In the genomic region with DNA sequence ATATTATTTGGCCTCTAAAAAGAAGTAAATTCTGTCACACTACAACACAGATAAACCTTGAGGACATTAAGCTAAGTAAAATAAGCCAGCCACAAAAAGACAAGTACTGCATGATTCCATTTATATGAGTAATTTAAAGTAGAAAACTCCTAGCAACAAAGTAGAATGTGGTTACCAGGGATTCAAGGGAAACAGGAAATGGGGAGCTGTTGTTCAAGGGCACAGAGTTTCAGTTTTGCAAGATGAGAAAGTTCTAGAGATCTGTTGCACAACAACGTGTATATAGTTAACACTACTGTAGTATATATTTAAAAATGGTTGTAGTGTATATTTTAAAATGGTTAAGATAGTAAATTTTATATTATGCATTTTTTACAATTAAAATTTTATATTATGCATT, we compare ENCODE assay signal across 8 cellular contexts. TPM values are rescaled to one million over a fixed set of nuclear protein-coding genes. Genes with fewer than 3 reads are reported as not detected.
DNase-seq lines count a peak whose midpoint lies in the region; ATAC-seq and TF ChIP-seq lines count a peak whose summit lies in the region.

No MANE protein-coding gene starts in this region.

- 13 to 33% methylated on average over 1 of the region's 1 CpG for WGBS in gastroesophageal sphincter (ENCODE audit: low coverage in 1 of 2), 2 donors

- peaks cover 0 to 11% (median 0%) of the 10 kb centered on the region in 3 donors for H3K4me1 ChIP-seq in gastroesophageal sphincter

- TF ChIP-seq CTCF in gastroesophageal sphincter (IDR thresholded peaks at IDR 0.05): no peak

- H3K36me3 ChIP-seq in gastroesophageal sphincter: peaks cover 8 to 95% of the 10 kb centered on the region in 2 donors

- no peak for DNase-seq in activated T-cell treated with anti-CD3 and anti-CD28 coated beads, Interleukin-2, amount 50 U/mL, for 4 hours
- DNase-seq in activated T-cell treated with anti-CD3 and anti-CD28 coated beads, Interleukin-2, amount 50 U/mL, for 1 hour: no peak
- DNase-seq in T-helper 2 cell treated with Interferon-gamma antibody and Interleukin-4, amounts not matched to agents 5 μg/mL and 100 μg/mL, for 36 hours (ENCODE audit: low spot score): peak; percentile 36
- peak; percentile 89 for DNase-seq in stromal cell of bone marrow (ENCODE audit: low read depth)
- DNase-seq in NCI-H526 treated with DMSO at 0.1 percent for 48 hours (lab: John Stamatoyannopoulos, UW): no peak
- no peak for DNase-seq in T1000 (lab: John Stamatoyannopoulos, UW)

- no peaks in the 10 kb centered on the region for H3K27me3 ChIP-seq in gastroesophageal sphincter

- no peaks in the 10 kb centered on the region for H3K9me3 Mint-ChIP-seq in activated T-cell treated with anti-CD3 and anti-CD28 coated beads, Interleukin-2, amount 50 U/mL, for 4 hours
- H3K9me3 Mint-ChIP-seq in T-helper 2 cell treated with Interferon-gamma antibody and Interleukin-4, amounts not matched to agents 5 μg/mL and 100 μg/mL, for 36 hours: no peaks in the 10 kb centered on the region

- no peak for TF ChIP-seq POLR2A in gastroesophageal sphincter (IDR thresholded peaks at IDR 0.05)

- H3K4me3 Mint-ChIP-seq in activated T-cell treated with anti-CD3 and anti-CD28 coated beads, Interleukin-2, amount 50 U/mL, for 4 hours: no peak overlapping the region
- peak overlapping the region; percentile 58 for H3K4me3 Mint-ChIP-seq in T-helper 2 cell treated with Interferon-gamma antibody and Interleukin-4, amounts not matched to agents 5 μg/mL and 100 μg/mL, for 36 hours

- no peak overlapping the region for H3K4me3 ChIP-seq in gastroesophageal sphincter

- H3K27ac Mint-ChIP-seq in T-helper 2 cell treated with Interferon-gamma antibody and Interleukin-4, amounts not matched to agents 5 μg/mL and 100 μg/mL, for 36 hours: peak overlapping the region; percentile 93

- peak overlapping the region in 2 of 4 donors; percentile 38 to 45 for H3K27ac ChIP-seq in gastroesophageal sphincter

- no peaks in the 10 kb centered on the region for H3K9me3 ChIP-seq in gastroesophageal sphincter

- peak; percentile 67 to 89 for ATAC-seq in activated T-cell treated with anti-CD3 and anti-CD28 coated beads, Interleukin-2, amount 50 U/mL, for 4 hours
- ATAC-seq in gastroesophageal sphincter: peak; percentile 76
- ATAC-seq in GM21515 (IDR thresholded peaks at IDR 0.05; ENCODE audit: unreplicated experiment): no peak

- no peak for TF ChIP-seq EP300 in gastroesophageal sphincter (IDR thresholded peaks at IDR 0.05)

- H3K27me3 Mint-ChIP-seq in activated T-cell treated with anti-CD3 and anti-CD28 coated beads, Interleukin-2, amount 50 U/mL, for 4 hours (ENCODE audit: low read depth): no peaks in the 10 kb centered on the region
- no peaks in the 10 kb centered on the region for H3K27me3 Mint-ChIP-seq in T-helper 2 cell treated with Interferon-gamma antibody and Interleukin-4, amounts not matched to agents 5 μg/mL and 100 μg/mL, for 36 hours (ENCODE audit: low read depth)

- peaks cover 27% of the 10 kb centered on the region for H3K4me1 Mint-ChIP-seq in activated T-cell treated with anti-CD3 and anti-CD28 coated beads, Interleukin-2, amount 50 U/mL, for 4 hours (ENCODE audit: low read depth)
- H3K4me1 Mint-ChIP-seq in T-helper 2 cell treated with Interferon-gamma antibody and Interleukin-4, amounts not matched to agents 5 μg/mL and 100 μg/mL, for 36 hours (ENCODE audit: low read depth): peaks cover 39% of the 10 kb centered on the region

- peaks cover 29% of the 10 kb centered on the region for H3K36me3 Mint-ChIP-seq in activated T-cell treated with anti-CD3 and anti-CD28 coated beads, Interleukin-2, amount 50 U/mL, for 4 hours (ENCODE audit: insufficient read depth)
- H3K36me3 Mint-ChIP-seq in T-helper 2 cell treated with Interferon-gamma antibody and Interleukin-4, amounts not matched to agents 5 μg/mL and 100 μg/mL, for 36 hours (ENCODE audit: low read depth): peaks cover 75% of the 10 kb centered on the region

RNA-seq across cellular contexts. Expression of gene SEC31A, which starts 25.4 kb away (rescaled TPM):
- total RNA-seq in activated T-cell treated with anti-CD3 and anti-CD28 coated beads, Interleukin-2, amount 50 U/mL, for 4 hours: 100 to 1,000 TPM; 114 to 124 (median 123) TPM
- 100 to 1,000 TPM; 118 to 197 (median 153) TPM for total RNA-seq in gastroesophageal sphincter

RNA-seq across cellular contexts. Expression of gene THAP9, which starts 34.9 kb away (rescaled TPM):
- total RNA-seq in activated T-cell treated with anti-CD3 and anti-CD28 coated beads, Interleukin-2, amount 50 U/mL, for 4 hours: 1 to 10 TPM in 2 of 3 donors, under 1 TPM in 1; 0.87 to 2.4 (median 1.0) TPM
- total RNA-seq in gastroesophageal sphincter: 10 to 100 TPM in 1 of 4 donors, 1 to 10 TPM in 3; 2.6 to 12.5 (median 5.7) TPM

Comparison
In these comparisons a context has a peak if more than half of its experiments do, and no peak if none do; other contexts are left out.
1. DNase-seq: peak in T-helper 2 cell treated with Interferon-gamma antibody and Interleukin-4, amounts not matched to agents 5 μg/mL and 100 μg/mL, for 36 hours (single experiment) and stromal cell of bone marrow (single experiment); none in activated T-cell treated with anti-CD3 and anti-CD28 coated beads, Interleukin-2, amount 50 U/mL, for 4 hours (single experiment), activated T-cell treated with anti-CD3 and anti-CD28 coated beads, Interleukin-2, amount 50 U/mL, for 1 hour (single experiment), NCI-H526 treated with DMSO at 0.1 percent for 48 hours (single experiment) and T1000 (single experiment).